1 cellular context compared by ENCODE assay signal in the genomic region with DNA sequence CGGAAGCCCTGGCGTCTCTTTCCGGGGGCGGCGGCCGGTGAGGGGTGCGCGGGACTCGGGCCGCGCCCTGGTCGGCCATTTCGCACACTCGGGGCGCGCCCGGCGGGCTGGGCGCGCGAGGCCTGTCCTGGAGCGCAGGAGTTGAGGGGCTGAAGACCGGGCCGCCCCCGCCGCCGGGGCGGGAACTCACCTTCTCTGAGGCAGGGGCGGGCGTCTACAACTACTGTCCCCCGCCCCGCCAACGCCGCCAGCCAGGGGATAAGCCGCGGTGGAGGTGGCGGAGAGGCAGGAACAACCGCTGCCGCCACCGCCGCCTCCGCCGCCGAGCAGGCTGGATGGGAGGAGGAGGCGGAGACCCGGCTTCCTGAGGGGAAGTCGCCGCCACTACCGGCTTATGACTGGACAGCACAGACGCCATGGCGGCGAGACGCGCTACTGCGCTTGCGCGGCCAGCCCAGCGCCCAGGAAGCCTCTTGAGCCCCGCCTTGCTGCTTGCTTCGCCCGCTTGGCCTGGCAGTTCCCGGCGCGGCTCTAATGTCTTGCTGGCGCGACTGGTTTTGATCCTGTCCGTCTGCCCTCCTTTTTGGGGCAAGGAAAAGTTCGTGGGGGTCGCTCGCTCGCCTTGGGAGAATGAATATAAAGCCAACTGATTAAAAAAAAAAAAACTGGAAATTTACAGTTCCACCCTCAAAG.
A peak's percentile ranks its signal among the peaks of the same experiment; 100 is the strongest.
TF ChIP-seq lines count a peak whose summit lies in the region.

Gene KRCC1, minus strand, starts transcription at position 348 of the 693 bp plus-strand sequence. CDS start 27,220 bp downstream, outside the sequence.

TF ChIP-seq in HepG2, 621 proteins besides CTCF, POLR2A, EP300 and RAD21 (continued from another document and continues in another):
- TF ChIP-seq BCLAF1 (IDR thresholded peaks at IDR 0.05) (no peak), YEATS2 (CRISPR knock-in tag; IDR thresholded peaks at IDR 0.05; ENCODE audit: borderline replicate concordance) (peak; percentile 68), ESRRA (CRISPR knock-in tag; IDR thresholded peaks at IDR 0.05; ENCODE audit: low read depth) (no peak; the same call in 1 of the 2 replicates), HDAC2 (CRISPR knock-in tag; IDR thresholded peaks at IDR 0.05) (no peak; the same call in 1 of the 2 replicates), CEBPG (CRISPR knock-in tag; IDR thresholded peaks at IDR 0.05) (no peak), SP140L (CRISPR knock-in tag; IDR thresholded peaks at IDR 0.05; ENCODE audit: borderline replicate concordance) (no peak), RBAK (CRISPR knock-in tag; IDR thresholded peaks at IDR 0.05) (no peak), NFE2L1 (CRISPR knock-in tag; IDR thresholded peaks at IDR 0.05; ENCODE audit: borderline replicate concordance) (no peak), AKAP8 (CRISPR knock-in tag; IDR thresholded peaks at IDR 0.05) (0 out of 2 replicates have a peak, but pooled peaks have one; percentile 49), ZFP37 (CRISPR knock-in tag; IDR thresholded peaks at IDR 0.05; ENCODE audit: borderline replicate concordance) (peak; percentile 82; the same call in 1 of the 2 replicates), NFYB (CRISPR knock-in tag; IDR thresholded peaks at IDR 0.05) (peak; percentile 70), ZNF841 (CRISPR knock-in tag; IDR thresholded peaks at IDR 0.05; ENCODE audit: borderline replicate concordance) (no peak; the same call in 1 of the 2 replicates), MLXIP (CRISPR knock-in tag; IDR thresholded peaks at IDR 0.05; ENCODE audit: borderline replicate concordance) (peak; percentile 63; the same call in 1 of the 2 replicates), RBM39 (IDR thresholded peaks at IDR 0.05; ENCODE audit: low read depth, low read length, poor library complexity, severe bottlenecking) (peak; percentile 96), RFXANK (CRISPR knock-in tag; IDR thresholded peaks at IDR 0.05) (0 out of 2 replicates have a peak, but pooled peaks have one; percentile 62), ZNF264 (CRISPR knock-in tag; IDR thresholded peaks at IDR 0.05) (peak; percentile 59; the same call in 1 of the 2 replicates), CREM (IDR thresholded peaks at IDR 0.05) (0 out of 2 replicates have a peak, but pooled peaks have one; percentile 23), CREM (CRISPR knock-in tag; IDR thresholded peaks at IDR 0.05) (no peak), ZNF484 (CRISPR knock-in tag; IDR thresholded peaks at IDR 0.05; ENCODE audit: borderline replicate concordance, low read depth) (0 out of 2 replicates have a peak, but pooled peaks have one; percentile 46), MZF1 (CRISPR knock-in tag; IDR thresholded peaks at IDR 0.05; ENCODE audit: borderline replicate concordance) (no peak; the same call in 1 of the 2 replicates), RBFOX2 (IDR thresholded peaks at IDR 0.05; ENCODE audit: low read depth, low read length) (peak; percentile 100), THAP11 (CRISPR knock-in tag; IDR thresholded peaks at IDR 0.05) (peak; percentile 64; the same call in 1 of the 2 replicates), ZNF788 (CRISPR knock-in tag; IDR thresholded peaks at IDR 0.05; ENCODE audit: borderline replicate concordance) (peak; percentile 65; the same call in 1 of the 2 replicates), GTF2F1 (IDR thresholded peaks at IDR 0.05; ENCODE audit: low read length) (no peak), ZNF563 (CRISPR knock-in tag; IDR thresholded peaks at IDR 0.05) (peak; percentile 93), IRF1 (CRISPR knock-in tag; IDR thresholded peaks at IDR 0.05; ENCODE audit: low read depth) (no peak), ZNF605 (CRISPR knock-in tag; IDR thresholded peaks at IDR 0.05) (peak; percentile 66; the same call in 1 of the 2 replicates), MTF1 (CRISPR knock-in tag; IDR thresholded peaks at IDR 0.05) (no peak), KLF12 (CRISPR knock-in tag; IDR thresholded peaks at IDR 0.05; ENCODE audit: borderline replicate concordance) (peak; percentile 65; the same call in 1 of the 2 replicates), MXI1 (IDR thresholded peaks at IDR 0.05; ENCODE audit: borderline replicate concordance, low read depth, low read length) (peak; percentile 48; the same call in 1 of the 3 replicates), ZNF501 (CRISPR knock-in tag; IDR thresholded peaks at IDR 0.05) (peak; percentile 22), PHF5A (CRISPR knock-in tag; IDR thresholded peaks at IDR 0.05; ENCODE audit: low read depth, unreplicated experiment) (peak; percentile 23), CBX1 (IDR thresholded peaks at IDR 0.05; ENCODE audit: low read depth) (peak; percentile 89), ZNF703 (CRISPR knock-in tag; IDR thresholded peaks at IDR 0.05; ENCODE audit: borderline replicate concordance) (peak; percentile 59), PATZ1 (CRISPR knock-in tag; IDR thresholded peaks at IDR 0.05) (0 out of 2 replicates have a peak, but pooled peaks have one; percentile 32), SMARCC2 (IDR thresholded peaks at IDR 0.05) (no peak), ZNF503 (CRISPR knock-in tag; IDR thresholded peaks at IDR 0.05) (peak; percentile 65; the same call in 1 of the 2 replicates), ZNF232 (CRISPR knock-in tag; IDR thresholded peaks at IDR 0.05; ENCODE audit: borderline replicate concordance) (peak; percentile 22; the same call in 1 of the 2 replicates), ZBTB1 (CRISPR knock-in tag; IDR thresholded peaks at IDR 0.05; ENCODE audit: borderline replicate concordance) (no peak; the same call in 1 of the 2 replicates), NR1H2 (CRISPR knock-in tag; IDR thresholded peaks at IDR 0.05; ENCODE audit: borderline replicate concordance, low read depth) (peak; percentile 62; the same call in 1 of the 2 replicates), ZNF839 (CRISPR knock-in tag; IDR thresholded peaks at IDR 0.05; ENCODE audit: borderline replicate concordance) (no peak), ZNF570 (CRISPR knock-in tag; IDR thresholded peaks at IDR 0.05; ENCODE audit: borderline replicate concordance) (0 out of 2 replicates have a peak, but pooled peaks have one; percentile 68), KLF16 (CRISPR knock-in tag; IDR thresholded peaks at IDR 0.05) (peak; percentile 43 to 64; a peak in 2 of 4 replicates), FOXK1 (CRISPR knock-in tag; IDR thresholded peaks at IDR 0.05; ENCODE audit: borderline replicate concordance, low read depth) (0 out of 2 replicates have a peak, but pooled peaks have one; percentile 44), SIN3A (IDR thresholded peaks at IDR 0.05; ENCODE audit: borderline replicate concordance, low read depth, low read length) (peak; percentile 62; the same call in 1 of the 2 replicates), ZNF709 (CRISPR knock-in tag; IDR thresholded peaks at IDR 0.05) (peak; percentile 99)
- TF ChIP-seq, protein P1, sequence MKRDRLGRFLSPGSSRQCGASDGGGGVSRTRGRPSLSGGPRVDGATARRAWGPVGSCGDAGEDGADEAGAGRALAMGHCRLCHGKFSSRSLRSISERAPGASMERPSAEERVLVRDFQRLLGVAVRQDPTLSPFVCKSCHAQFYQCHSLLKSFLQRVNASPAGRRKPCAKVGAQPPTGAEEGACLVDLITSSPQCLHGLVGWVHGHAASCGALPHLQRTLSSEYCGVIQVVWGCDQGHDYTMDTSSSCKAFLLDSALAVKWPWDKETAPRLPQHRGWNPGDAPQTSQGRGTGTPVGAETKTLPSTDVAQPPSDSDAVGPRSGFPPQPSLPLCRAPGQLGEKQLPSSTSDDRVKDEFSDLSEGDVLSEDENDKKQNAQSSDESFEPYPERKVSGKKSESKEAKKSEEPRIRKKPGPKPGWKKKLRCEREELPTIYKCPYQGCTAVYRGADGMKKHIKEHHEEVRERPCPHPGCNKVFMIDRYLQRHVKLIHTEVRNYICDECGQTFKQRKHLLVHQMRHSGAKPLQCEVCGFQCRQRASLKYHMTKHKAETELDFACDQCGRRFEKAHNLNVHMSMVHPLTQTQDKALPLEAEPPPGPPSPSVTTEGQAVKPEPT (CRISPR knock-in tag; IDR thresholded peaks at IDR 0.05; ENCODE audit: low read depth), result 0 out of 2 replicates have a peak, but pooled peaks have one; percentile 39
- TF ChIP-seq, protein P2, sequence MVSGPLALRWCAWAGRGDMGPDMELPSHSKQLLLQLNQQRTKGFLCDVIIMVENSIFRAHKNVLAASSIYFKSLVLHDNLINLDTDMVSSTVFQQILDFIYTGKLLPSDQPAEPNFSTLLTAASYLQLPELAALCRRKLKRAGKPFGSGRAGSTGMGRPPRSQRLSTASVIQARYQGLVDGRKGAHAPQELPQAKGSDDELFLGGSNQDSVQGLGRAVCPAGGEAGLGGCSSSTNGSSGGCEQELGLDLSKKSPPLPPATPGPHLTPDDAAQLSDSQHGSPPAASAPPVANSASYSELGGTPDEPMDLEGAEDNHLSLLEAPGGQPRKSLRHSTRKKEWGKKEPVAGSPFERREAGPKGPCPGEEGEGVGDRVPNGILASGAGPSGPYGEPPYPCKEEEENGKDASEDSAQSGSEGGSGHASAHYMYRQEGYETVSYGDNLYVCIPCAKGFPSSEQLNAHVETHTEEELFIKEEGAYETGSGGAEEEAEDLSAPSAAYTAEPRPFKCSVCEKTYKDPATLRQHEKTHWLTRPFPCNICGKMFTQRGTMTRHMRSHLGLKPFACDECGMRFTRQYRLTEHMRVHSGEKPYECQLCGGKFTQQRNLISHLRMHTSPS (CRISPR knock-in tag; IDR thresholded peaks at IDR 0.05; ENCODE audit: low read depth), result peak; percentile 61; the same call in 1 of the 2 replicates
